10 cellular contexts compared by ENCODE assay signal in genomic region chr19:15323496-15324235, GRCh38. TPM values are rescaled to one million over a fixed set of nuclear protein-coding genes. Genes with fewer than 3 reads are reported as not detected.
DNase-seq lines count a peak whose midpoint lies in the region; ATAC-seq, FAIRE-seq and TF ChIP-seq lines count a peak whose summit lies in the region.
"Had no signal": no experiment of that assay in that cellular context is flagged by ENCODE, and none has a peak within 500 bp of the region (broad histone marks: within the 10 kb centered on the region; RNA-seq: fewer than 3 reads in every experiment).

No MANE protein-coding gene starts in this region.

- no peak for FAIRE-seq in GM12891 (lab: Jason Lieb, UNC)
- FAIRE-seq: GM18507 had no signal

- H3K9me3 ChIP-seq in sigmoid colon: no peaks in the 10 kb centered on the region

- H3K27ac ChIP-seq in VCaP (peak overlapping the region; percentile 2; the same call in 1 of the 2 replicates), sigmoid colon (peak overlapping the region; percentile 46 to 73 (median 62))

- 34 to 47% methylated on average over 5 of the region's 5 CpGs for WGBS in sigmoid colon, 2 donors

- TF ChIP-seq POLR2A in GM12891 (IDR thresholded peaks at IDR 0.05; ENCODE audit: low read depth, low read length): peak; percentile 29; the same call in 1 of the 2 replicates
- no peak for TF ChIP-seq POLR2A in sigmoid colon (IDR thresholded peaks at IDR 0.05)

- TF ChIP-seq CTCF in VCaP (conservative IDR thresholded peaks at IDR 0.05) (no peak), sigmoid colon (IDR thresholded peaks at IDR 0.05) (no peak)

- no peaks in the 10 kb centered on the region for H3K27me3 ChIP-seq in sigmoid colon

- peaks cover 0 to 97% (median 93%) of the 10 kb centered on the region in 4 donors for H3K4me1 ChIP-seq in sigmoid colon

- intact Hi-C loops in Right ventricle myocardium superior (cut with DNase I): no loop called here
- intact Hi-C loops in sigmoid colon (cut with DNase I): no loop called here

- peak; percentile 42 for ATAC-seq in Right ventricle myocardium superior (ENCODE audit: poor library complexity)
- no peak for ATAC-seq in GM19463 (IDR thresholded peaks at IDR 0.05; ENCODE audit: unreplicated experiment)

- H3K4me3 ChIP-seq in sigmoid colon: no peak overlapping the region

- H3K36me3 ChIP-seq in sigmoid colon: no peaks in the 10 kb centered on the region

- DNase-seq in GM12891 (ENCODE audit: insufficient read length, low spot score) (no peak), Right ventricle myocardium superior (peak; percentile 74), sigmoid colon (peak; percentile 80), NCI-H69 (lab: John Stamatoyannopoulos, UW) (no peak), D341Med (ENCODE audit: low spot score) (no peak)
- DNase-seq in activated effector memory CD4-positive, alpha-beta T cell treated with Interleukin-2 at 50 U/mL for 16 hours: no peak
- DNase-seq: KBM-7 had no signal

- TF ChIP-seq EP300 in sigmoid colon (IDR thresholded peaks at IDR 0.05): no peak

TF ChIP-seq in GM12891, 5 proteins besides CTCF, POLR2A, EP300 and RAD21:
- no peak for TF ChIP-seq TAF1 (IDR thresholded peaks at IDR 0.05; ENCODE audit: low read depth, low read length)
- no peak for TF ChIP-seq POU2F2 (IDR thresholded peaks at IDR 0.05; ENCODE audit: low read depth, low read length)
- no peak for TF ChIP-seq PAX5 (IDR thresholded peaks at IDR 0.05; ENCODE audit: insufficient read depth, low read length, severe bottlenecking)
- TF ChIP-seq SPI1 (IDR thresholded peaks at IDR 0.05; ENCODE audit: low read depth, low read length): no peak
- no peak for TF ChIP-seq POLR2AphosphoS5 (IDR thresholded peaks at IDR 0.05; ENCODE audit: low read depth, low read length)
TF ChIP-seq in GM12891: peak in this region for 0.

RNA-seq across cellular contexts. Expression of gene BRD4, which starts 8.7 kb away (rescaled TPM):
- polyA plus RNA-seq in GM12891 (2012; ENCODE audit: low read depth, missing spikeins): 27.0 TPM
- total RNA-seq in Right ventricle myocardium superior (55.1 TPM), sigmoid colon (10 to 100 TPM; 15.0 to 43.8 (median 21.4) TPM)
- 10 to 100 TPM in 2 of 3 donors, 1 to 10 TPM in 1; 9.0 to 42.1 (median 13.6) TPM for polyA plus RNA-seq in sigmoid colon

RNA-seq across cellular contexts. Expression of gene AKAP8, which starts 55.9 kb away (rescaled TPM):
- polyA plus RNA-seq in GM12891 (2012; ENCODE audit: low read depth, missing spikeins): 14.3 TPM
- 20.6 TPM for total RNA-seq in Right ventricle myocardium superior
- 10 to 100 TPM; 15.0 to 43.8 (median 21.4) TPM for total RNA-seq in sigmoid colon
- polyA plus RNA-seq in sigmoid colon: 10 to 100 TPM; 11.4 to 19.8 (median 11.6) TPM

Comparison
In these comparisons a context has a peak if more than half of its experiments do, and no peak if none do; other contexts are left out.
1. DNase-seq: peak in Right ventricle myocardium superior (single experiment) and sigmoid colon (single experiment); none in GM12891 (single experiment), activated effector memory CD4-positive, alpha-beta T cell treated with Interleukin-2 at 50 U/mL for 16 hours (single experiment), NCI-H69 (single experiment) and D341Med (single experiment).